In genomic region chr4:121977251-121978168, GRCh38 we compare ENCODE assay signal across 10 cellular contexts. TPM values are rescaled to one million over a fixed set of nuclear protein-coding genes. Genes with fewer than 3 reads are reported as not detected.
A peak's percentile ranks its signal among the peaks of the same experiment; 100 is the strongest.
DNase-seq lines count a peak whose midpoint lies in the region; ATAC-seq and TF ChIP-seq lines count a peak whose summit lies in the region.
"Had no signal": no experiment of that assay in that cellular context is flagged by ENCODE, and none has a peak within 500 bp of the region (broad histone marks: within the 10 kb centered on the region; RNA-seq: fewer than 3 reads in every experiment).

No MANE protein-coding gene starts in this region.

- TF ChIP-seq CTCF in esophagus squamous epithelium (IDR thresholded peaks at IDR 0.05) (no peak), Calu3 (IDR thresholded peaks at IDR 0.05; ENCODE audit: unreplicated experiment) (no peak)

- H3K4me3 Mint-ChIP-seq in naive thymus-derived CD8-positive, alpha-beta T cell = peak overlapping the region in 5 of 10 donors; percentile 1 to 70 (median 59)
- no peak overlapping the region for H3K4me3 Mint-ChIP-seq in Calu3 (ENCODE audit: low read depth, unreplicated experiment)
- H3K4me3 Mint-ChIP-seq: brain had no signal

- no peak overlapping the region for H3K27ac ChIP-seq in esophagus squamous epithelium
- H3K27ac ChIP-seq: neutrophil had no signal

- CTCF ChIA-PET in Calu3 (lab: Charles Lee) = no interaction called here

- peaks cover 0 to 3% (median 0%) of the 10 kb centered on the region in 4 donors for H3K27me3 ChIP-seq in esophagus squamous epithelium

- H3K9me3 Mint-ChIP-seq in naive thymus-derived CD8-positive, alpha-beta T cell = no peaks in the 10 kb centered on the region
- H3K9me3 Mint-ChIP-seq in Calu3 (ENCODE audit: low read depth, unreplicated experiment) = no peaks in the 10 kb centered on the region
- H3K9me3 Mint-ChIP-seq: brain had no signal

- peaks cover 0 to 2% (median 0%) of the 10 kb centered on the region in 3 donors for H3K36me3 Mint-ChIP-seq in naive thymus-derived CD8-positive, alpha-beta T cell
- H3K36me3 Mint-ChIP-seq in Calu3 (ENCODE audit: insufficient read depth, unreplicated experiment) = no peaks in the 10 kb centered on the region
- H3K36me3 Mint-ChIP-seq: brain had no signal

- H3K4me1 Mint-ChIP-seq in naive thymus-derived CD8-positive, alpha-beta T cell = peaks cover 5 to 19% (median 12%) of the 10 kb centered on the region in 4 donors
- H3K4me1 Mint-ChIP-seq in Calu3 (ENCODE audit: low read depth, unreplicated experiment) = no peaks in the 10 kb centered on the region

- ATAC-seq in GM18907 (IDR thresholded peaks at IDR 0.05; ENCODE audit: unreplicated experiment) = peak; percentile 99
- peak; percentile 91 for ATAC-seq in HG02759 (IDR thresholded peaks at IDR 0.05; ENCODE audit: unreplicated experiment)
- no peak for ATAC-seq in naive thymus-derived CD8-positive, alpha-beta T cell

- H3K36me3 ChIP-seq in esophagus squamous epithelium = no peaks in the 10 kb centered on the region
- H3K36me3 ChIP-seq: neutrophil had no signal

- DNase-seq in NCI-H69 (lab: John Stamatoyannopoulos, UW) = peak; percentile 3
- DNase-seq in naive thymus-derived CD8-positive, alpha-beta T cell = peak in 2 of 10 donors; percentile 16 to 21
- DNase-seq in esophagus squamous epithelium (lab: John Stamatoyannopoulos, UW) = no peak
- no peak for DNase-seq in cardiac septum (ENCODE audit: low spot score)
- no peak for DNase-seq in Calu3
- DNase-seq in NCI-H146 treated with DMSO at 0.1 percent for 48 hours (lab: John Stamatoyannopoulos, UW; ENCODE audit: unreplicated experiment) = no peak

- 41 to 51% methylated on average over 7 to 9 of the region's 9 CpGs for WGBS in esophagus squamous epithelium, 2 donors

- no peak overlapping the region for H3K4me3 ChIP-seq in esophagus squamous epithelium

- peak overlapping the region in 6 of 10 donors; percentile 5 to 93 (median 78) for H3K27ac Mint-ChIP-seq in naive thymus-derived CD8-positive, alpha-beta T cell
- no peak overlapping the region for H3K27ac Mint-ChIP-seq in Calu3 (ENCODE audit: unreplicated experiment)
- H3K27ac Mint-ChIP-seq: brain had no signal

- no peaks in the 10 kb centered on the region for H3K4me1 ChIP-seq in esophagus squamous epithelium

- TF ChIP-seq POLR2A in esophagus squamous epithelium (IDR thresholded peaks at IDR 0.05) = no peak

- intact Hi-C loops in esophagus squamous epithelium (cut with DNase I) (no loop called here), cardiac septum (cut with DNase I) (no loop called here), Calu3 (cut with micrococcal nuclease; ENCODE audit: unreplicated experiment) (no loop called here)

- no TSS peak for BruUV-seq in Calu3 (replicated peaks; lab: Mats Ljungman, UMichigan)

- POLR2A ChIA-PET in naive thymus-derived CD8-positive, alpha-beta T cell (lab: Charles Lee) = no interaction called here

- H3K9me3 ChIP-seq in esophagus squamous epithelium = no peaks in the 10 kb centered on the region
- H3K9me3 ChIP-seq: neutrophil had no signal

- peaks cover 0 to 19% (median 6%) of the 10 kb centered on the region in 5 donors for H3K27me3 Mint-ChIP-seq in naive thymus-derived CD8-positive, alpha-beta T cell
- H3K27me3 Mint-ChIP-seq in Calu3 (ENCODE audit: unreplicated experiment) = peaks cover 28% of the 10 kb centered on the region
- H3K27me3 Mint-ChIP-seq: brain had no signal

RNA-seq across cellular contexts. Expression of gene TRPC3, which starts 25.6 kb away (rescaled TPM):
- not detected for total RNA-seq in naive thymus-derived CD8-positive, alpha-beta T cell
- under 1 TPM in 1 of 3 donors, not detected in 2; 0.31 TPM for polyA plus RNA-seq in naive thymus-derived CD8-positive, alpha-beta T cell
- total RNA-seq in esophagus squamous epithelium (under 1 TPM in 2 of 4 donors, not detected in 2; 0.09 to 0.19 TPM), cardiac septum (0.65 TPM), Calu3 (2022) (not detected in 2 replicates)

Comparison
In these comparisons a context has a peak if more than half of its experiments do, and no peak if none do; other contexts are left out.
1. ATAC-seq: peak in GM18907 (single experiment) and HG02759 (single experiment); none in naive thymus-derived CD8-positive, alpha-beta T cell (0 of 2).